ENCODE assay signal across 1 cellular context in the genomic region with DNA sequence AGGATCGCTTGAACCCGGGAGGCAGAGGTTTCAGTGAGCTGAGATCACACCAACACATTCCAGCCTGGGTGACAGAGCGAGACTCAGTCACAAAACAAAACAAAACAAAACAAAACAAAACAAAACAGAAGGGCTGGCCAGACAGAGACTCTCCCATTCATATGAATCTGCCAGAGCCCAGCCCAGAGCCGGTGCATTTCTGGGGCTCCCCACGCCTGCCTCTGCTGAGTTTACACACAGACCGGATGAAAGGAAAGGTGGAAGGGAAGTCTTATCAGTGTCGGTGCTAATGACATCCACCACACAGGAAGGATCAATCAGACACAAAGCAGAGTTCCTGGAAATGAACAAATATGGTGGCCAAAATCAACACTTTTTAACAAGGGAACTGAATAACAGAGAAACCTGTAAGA.
TF ChIP-seq lines count a peak whose summit lies in the region.

No MANE protein-coding gene starts in this region.

TF ChIP-seq in HepG2, 621 proteins besides CTCF, POLR2A, EP300 and RAD21 (continued from another document):
- TF ChIP-seq, protein P1, sequence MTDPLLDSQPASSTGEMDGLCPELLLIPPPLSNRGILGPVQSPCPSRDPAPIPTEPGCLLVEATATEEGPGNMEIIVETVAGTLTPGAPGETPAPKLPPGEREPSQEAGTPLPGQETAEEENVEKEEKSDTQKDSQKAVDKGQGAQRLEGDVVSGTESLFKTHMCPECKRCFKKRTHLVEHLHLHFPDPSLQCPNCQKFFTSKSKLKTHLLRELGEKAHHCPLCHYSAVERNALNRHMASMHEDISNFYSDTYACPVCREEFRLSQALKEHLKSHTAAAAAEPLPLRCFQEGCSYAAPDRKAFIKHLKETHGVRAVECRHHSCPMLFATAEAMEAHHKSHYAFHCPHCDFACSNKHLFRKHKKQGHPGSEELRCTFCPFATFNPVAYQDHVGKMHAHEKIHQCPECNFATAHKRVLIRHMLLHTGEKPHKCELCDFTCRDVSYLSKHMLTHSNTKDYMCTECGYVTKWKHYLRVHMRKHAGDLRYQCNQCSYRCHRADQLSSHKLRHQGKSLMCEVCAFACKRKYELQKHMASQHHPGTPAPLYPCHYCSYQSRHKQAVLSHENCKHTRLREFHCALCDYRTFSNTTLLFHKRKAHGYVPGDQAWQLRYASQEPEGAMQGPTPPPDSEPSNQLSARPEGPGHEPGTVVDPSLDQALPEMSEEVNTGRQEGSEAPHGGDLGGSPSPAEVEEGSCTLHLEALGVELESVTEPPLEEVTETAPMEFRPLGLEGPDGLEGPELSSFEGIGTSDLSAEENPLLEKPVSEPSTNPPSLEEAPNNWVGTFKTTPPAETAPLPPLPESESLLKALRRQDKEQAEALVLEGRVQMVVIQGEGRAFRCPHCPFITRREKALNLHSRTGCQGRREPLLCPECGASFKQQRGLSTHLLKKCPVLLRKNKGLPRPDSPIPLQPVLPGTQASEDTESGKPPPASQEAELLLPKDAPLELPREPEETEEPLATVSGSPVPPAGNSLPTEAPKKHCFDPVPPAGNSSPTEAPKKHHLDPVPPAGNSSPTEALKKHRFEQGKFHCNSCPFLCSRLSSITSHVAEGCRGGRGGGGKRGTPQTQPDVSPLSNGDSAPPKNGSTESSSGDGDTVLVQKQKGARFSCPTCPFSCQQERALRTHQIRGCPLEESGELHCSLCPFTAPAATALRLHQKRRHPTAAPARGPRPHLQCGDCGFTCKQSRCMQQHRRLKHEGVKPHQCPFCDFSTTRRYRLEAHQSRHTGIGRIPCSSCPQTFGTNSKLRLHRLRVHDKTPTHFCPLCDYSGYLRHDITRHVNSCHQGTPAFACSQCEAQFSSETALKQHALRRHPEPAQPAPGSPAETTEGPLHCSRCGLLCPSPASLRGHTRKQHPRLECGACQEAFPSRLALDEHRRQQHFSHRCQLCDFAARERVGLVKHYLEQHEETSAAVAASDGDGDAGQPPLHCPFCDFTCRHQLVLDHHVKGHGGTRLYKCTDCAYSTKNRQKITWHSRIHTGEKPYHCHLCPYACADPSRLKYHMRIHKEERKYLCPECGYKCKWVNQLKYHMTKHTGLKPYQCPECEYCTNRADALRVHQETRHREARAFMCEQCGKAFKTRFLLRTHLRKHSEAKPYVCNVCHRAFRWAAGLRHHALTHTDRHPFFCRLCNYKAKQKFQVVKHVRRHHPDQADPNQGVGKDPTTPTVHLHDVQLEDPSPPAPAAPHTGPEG (CRISPR knock-in tag; IDR thresholded peaks at IDR 0.05), result no peak
- peak; percentile 70 for TF ChIP-seq MED1 (CRISPR knock-in tag; IDR thresholded peaks at IDR 0.05)
- no peak for TF ChIP-seq FOXA1 (IDR thresholded peaks at IDR 0.05)
- peak; percentile 51; the same call in 1 of the 2 replicates for TF ChIP-seq FOXA1 (CRISPR knock-in tag; IDR thresholded peaks at IDR 0.05)
- TF ChIP-seq MIXL1 (CRISPR knock-in tag; IDR thresholded peaks at IDR 0.05), result peak; percentile 81
- peak; percentile 82; the same call in 1 of the 2 replicates for TF ChIP-seq GATA4 (IDR thresholded peaks at IDR 0.05; ENCODE audit: borderline replicate concordance, low read depth)
- TF ChIP-seq DPF2 (CRISPR knock-in tag; IDR thresholded peaks at IDR 0.05; ENCODE audit: borderline replicate concordance, low read depth), result 0 out of 2 replicates have a peak, but pooled peaks have one; percentile 22
- TF ChIP-seq TEAD3 (CRISPR knock-in tag; optimal IDR thresholded peaks at IDR 0.05; ENCODE audit: borderline replicate concordance), result peak; percentile 48
- TF ChIP-seq, protein P2, sequence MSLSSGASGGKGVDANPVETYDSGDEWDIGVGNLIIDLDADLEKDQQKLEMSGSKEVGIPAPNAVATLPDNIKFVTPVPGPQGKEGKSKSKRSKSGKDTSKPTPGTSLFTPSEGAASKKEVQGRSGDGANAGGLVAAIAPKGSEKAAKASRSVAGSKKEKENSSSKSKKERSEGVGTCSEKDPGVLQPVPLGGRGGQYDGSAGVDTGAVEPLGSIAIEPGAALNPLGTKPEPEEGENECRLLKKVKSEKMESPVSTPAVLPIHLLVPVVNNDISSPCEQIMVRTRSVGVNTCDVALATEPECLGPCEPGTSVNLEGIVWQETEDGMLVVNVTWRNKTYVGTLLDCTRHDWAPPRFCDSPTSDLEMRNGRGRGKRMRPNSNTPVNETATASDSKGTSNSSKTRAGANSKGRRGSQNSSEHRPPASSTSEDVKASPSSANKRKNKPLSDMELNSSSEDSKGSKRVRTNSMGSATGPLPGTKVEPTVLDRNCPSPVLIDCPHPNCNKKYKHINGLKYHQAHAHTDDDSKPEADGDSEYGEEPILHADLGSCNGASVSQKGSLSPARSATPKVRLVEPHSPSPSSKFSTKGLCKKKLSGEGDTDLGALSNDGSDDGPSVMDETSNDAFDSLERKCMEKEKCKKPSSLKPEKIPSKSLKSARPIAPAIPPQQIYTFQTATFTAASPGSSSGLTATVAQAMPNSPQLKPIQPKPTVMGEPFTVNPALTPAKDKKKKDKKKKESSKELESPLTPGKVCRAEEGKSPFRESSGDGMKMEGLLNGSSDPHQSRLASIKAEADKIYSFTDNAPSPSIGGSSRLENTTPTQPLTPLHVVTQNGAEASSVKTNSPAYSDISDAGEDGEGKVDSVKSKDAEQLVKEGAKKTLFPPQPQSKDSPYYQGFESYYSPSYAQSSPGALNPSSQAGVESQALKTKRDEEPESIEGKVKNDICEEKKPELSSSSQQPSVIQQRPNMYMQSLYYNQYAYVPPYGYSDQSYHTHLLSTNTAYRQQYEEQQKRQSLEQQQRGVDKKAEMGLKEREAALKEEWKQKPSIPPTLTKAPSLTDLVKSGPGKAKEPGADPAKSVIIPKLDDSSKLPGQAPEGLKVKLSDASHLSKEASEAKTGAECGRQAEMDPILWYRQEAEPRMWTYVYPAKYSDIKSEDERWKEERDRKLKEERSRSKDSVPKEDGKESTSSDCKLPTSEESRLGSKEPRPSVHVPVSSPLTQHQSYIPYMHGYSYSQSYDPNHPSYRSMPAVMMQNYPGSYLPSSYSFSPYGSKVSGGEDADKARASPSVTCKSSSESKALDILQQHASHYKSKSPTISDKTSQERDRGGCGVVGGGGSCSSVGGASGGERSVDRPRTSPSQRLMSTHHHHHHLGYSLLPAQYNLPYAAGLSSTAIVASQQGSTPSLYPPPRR (CRISPR knock-in tag; IDR thresholded peaks at IDR 0.05; ENCODE audit: borderline replicate concordance), result peak; percentile 64; the same call in 1 of the 2 replicates
- peak; percentile 96 for TF ChIP-seq ETV5 (CRISPR knock-in tag; IDR thresholded peaks at IDR 0.05; ENCODE audit: borderline replicate concordance)
- peak; percentile 71 for TF ChIP-seq CREM (IDR thresholded peaks at IDR 0.05)
- TF ChIP-seq CREM (CRISPR knock-in tag; IDR thresholded peaks at IDR 0.05), result no peak
- peak; percentile 94 for TF ChIP-seq SOX5 (CRISPR knock-in tag; IDR thresholded peaks at IDR 0.05; ENCODE audit: borderline replicate concordance)
- peak; percentile 78 for TF ChIP-seq RARA (CRISPR knock-in tag; IDR thresholded peaks at IDR 0.05)
- TF ChIP-seq ZNF614 (CRISPR knock-in tag; IDR thresholded peaks at IDR 0.05; ENCODE audit: borderline replicate concordance), result 0 out of 2 replicates have a peak, but pooled peaks have one; percentile 31
- peak; percentile 71 for TF ChIP-seq PHF21A (CRISPR knock-in tag; IDR thresholded peaks at IDR 0.05)
- TF ChIP-seq ZNF558 (CRISPR knock-in tag; IDR thresholded peaks at IDR 0.05; ENCODE audit: borderline replicate concordance), result no peak
- TF ChIP-seq SAP130 (CRISPR knock-in tag; IDR thresholded peaks at IDR 0.05; ENCODE audit: low read depth), result peak; percentile 84
- peak; percentile 31; the same call in 1 of the 2 replicates for TF ChIP-seq HDAC2 (CRISPR knock-in tag; IDR thresholded peaks at IDR 0.05)
- TF ChIP-seq HNF4A (CRISPR knock-in tag; IDR thresholded peaks at IDR 0.05), result 0 out of 2 replicates have a peak, but pooled peaks have one; percentile 8
